In genomic region chr10:43421955-43422354, GRCh38 we compare ENCODE assay signal across 1 cellular context.
TF ChIP-seq lines count a peak whose summit lies in the region.
"Not testable (repeated sequence)": the region's sequence is repeated elsewhere in the genome, so short reads cannot be mapped to it uniquely, and the experiment has no call there.

No MANE protein-coding gene starts in this region.

TF ChIP-seq in K562, 482 proteins besides CTCF, POLR2A, EP300 and RAD21:
- TF ChIP-seq ZNF316 (IDR thresholded peaks at IDR 0.05) = peak; percentile 76
- TF ChIP-seq FOSL1 (tag; conservative IDR thresholded peaks at IDR 0.05) = peak; percentile 79
- TF ChIP-seq ARID1B (IDR thresholded peaks at IDR 0.05) = peak; percentile 71
- TF ChIP-seq KDM1A (IDR thresholded peaks at IDR 0.05) = peak; percentile 31 to 69; a peak in 2 of 4 replicates
- TF ChIP-seq MAFG (tag; conservative IDR thresholded peaks at IDR 0.05) = peak; percentile 72
- TF ChIP-seq NFE2L1 (tag; IDR thresholded peaks at IDR 0.05; ENCODE audit: borderline replicate concordance, low read depth) = peak; percentile 44
- TF ChIP-seq ADNP (tag; IDR thresholded peaks at IDR 0.05) = peak; percentile 84
- TF ChIP-seq C11orf30 (IDR thresholded peaks at IDR 0.05; ENCODE audit: low read depth) = peak; percentile 60; the same call in 1 of the 2 replicates
- peak; percentile 66; the same call in 1 of the 2 replicates for TF ChIP-seq ZNF384 (IDR thresholded peaks at IDR 0.05; ENCODE audit: low read depth, low read length)
- peak; percentile 35 for TF ChIP-seq CBFA2T3 (IDR thresholded peaks at IDR 0.05)
- peak; percentile 20 to 43; a peak in 1 of 4 replicates for TF ChIP-seq TRIM24 (IDR thresholded peaks at IDR 0.05)
- peak; percentile 73 for TF ChIP-seq DPF2 (IDR thresholded peaks at IDR 0.05)
- 0 out of 2 replicates have a peak, but pooled peaks have one; percentile 7 for TF ChIP-seq JUN (IDR thresholded peaks at IDR 0.05; ENCODE audit: borderline replicate concordance, low read depth, low read length)
- not testable (repeated sequence) for TF ChIP-seq JUN (CRISPR knock-in tag; IDR thresholded peaks at IDR 0.05; ENCODE audit: borderline replicate concordance); ATF3 (CRISPR knock-in tag; conservative IDR thresholded peaks at IDR 0.05)
- peak; percentile 86 for TF ChIP-seq ATF3 (IDR thresholded peaks at IDR 0.05)
- TF ChIP-seq SMARCA4 (IDR thresholded peaks at IDR 0.05) = peak; percentile 53; the same call in 1 of the 2 replicates
- TF ChIP-seq BCOR (IDR thresholded peaks at IDR 0.05) = peak; percentile 66; the same call in 1 of the 2 replicates
- TF ChIP-seq SMARCA5 (IDR thresholded peaks at IDR 0.05) = 0 out of 2 replicates have a peak, but pooled peaks have one; percentile 46
- peak; percentile 66 for TF ChIP-seq SMARCE1 (IDR thresholded peaks at IDR 0.05)
- 0 out of 2 replicates have a peak, but pooled peaks have one; percentile 38 for TF ChIP-seq CHAMP1 (IDR thresholded peaks at IDR 0.05)
